Comparison of ENCODE assay signal across 8 cellular contexts in the genomic region with DNA sequence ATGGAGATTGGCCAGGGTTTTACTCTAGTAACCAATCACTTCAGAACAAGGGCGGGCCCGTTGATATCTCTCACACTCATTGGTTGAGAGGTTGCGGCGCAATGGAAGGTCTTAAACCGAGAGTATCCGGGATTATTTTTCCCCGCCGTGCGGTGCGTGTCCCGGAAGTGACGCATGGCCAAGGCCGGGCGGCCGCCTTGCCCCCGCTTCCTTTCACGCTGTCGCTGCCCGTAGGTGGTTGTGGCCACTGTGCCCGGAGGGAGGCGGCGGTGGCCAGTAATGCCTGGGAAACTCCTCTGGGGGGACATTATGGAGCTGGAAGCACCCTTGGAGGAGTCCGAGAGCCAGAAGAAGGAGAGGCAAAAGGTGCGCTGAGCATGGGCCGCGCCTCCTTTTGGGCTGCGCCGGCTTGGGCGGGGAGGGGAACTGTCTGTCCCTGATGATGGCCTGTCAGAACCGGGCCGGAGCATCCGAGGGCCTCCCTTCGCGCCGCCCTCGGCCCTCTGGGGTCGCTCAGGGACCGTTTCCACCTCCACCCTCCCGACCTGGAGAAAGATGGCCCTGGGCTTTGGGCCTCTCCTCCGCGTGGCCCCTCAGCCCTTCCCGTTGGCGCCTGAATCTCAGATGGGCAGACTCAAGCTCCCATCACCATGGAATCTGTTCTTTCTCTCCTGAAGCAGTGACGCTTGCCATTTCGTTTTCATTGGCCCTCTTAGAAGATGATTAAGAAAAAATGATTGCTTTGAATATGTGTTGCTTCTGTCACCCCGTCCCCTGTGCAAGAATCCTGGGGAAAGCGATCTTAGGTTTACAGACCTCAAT. TPM values are rescaled to one million over a fixed set of nuclear protein-coding genes. Genes with fewer than 3 reads are reported as not detected.
A peak's percentile ranks its signal among the peaks of the same experiment; 100 is the strongest.
DNase-seq lines count a peak whose midpoint lies in the region; ATAC-seq and TF ChIP-seq lines count a peak whose summit lies in the region.

A gene with protein sequence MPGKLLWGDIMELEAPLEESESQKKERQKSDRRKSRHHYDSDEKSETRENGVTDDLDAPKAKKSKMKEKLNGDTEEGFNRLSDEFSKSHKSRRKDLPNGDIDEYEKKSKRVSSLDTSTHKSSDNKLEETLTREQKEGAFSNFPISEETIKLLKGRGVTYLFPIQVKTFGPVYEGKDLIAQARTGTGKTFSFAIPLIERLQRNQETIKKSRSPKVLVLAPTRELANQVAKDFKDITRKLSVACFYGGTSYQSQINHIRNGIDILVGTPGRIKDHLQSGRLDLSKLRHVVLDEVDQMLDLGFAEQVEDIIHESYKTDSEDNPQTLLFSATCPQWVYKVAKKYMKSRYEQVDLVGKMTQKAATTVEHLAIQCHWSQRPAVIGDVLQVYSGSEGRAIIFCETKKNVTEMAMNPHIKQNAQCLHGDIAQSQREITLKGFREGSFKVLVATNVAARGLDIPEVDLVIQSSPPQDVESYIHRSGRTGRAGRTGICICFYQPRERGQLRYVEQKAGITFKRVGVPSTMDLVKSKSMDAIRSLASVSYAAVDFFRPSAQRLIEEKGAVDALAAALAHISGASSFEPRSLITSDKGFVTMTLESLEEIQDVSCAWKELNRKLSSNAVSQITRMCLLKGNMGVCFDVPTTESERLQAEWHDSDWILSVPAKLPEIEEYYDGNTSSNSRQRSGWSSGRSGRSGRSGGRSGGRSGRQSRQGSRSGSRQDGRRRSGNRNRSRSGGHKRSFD (plus strand): TSS at position 210 of the 822 bp plus-strand sequence. CDS start 70 bp downstream, at position 280.

- H3K4me1 Mint-ChIP-seq in activated naive CD8-positive, alpha-beta T cell (ENCODE audit: low read depth) = peaks cover 47% of the 10 kb centered on the region

- peaks cover 5 to 23% of the 10 kb centered on the region in 2 donors for H3K4me1 ChIP-seq in thoracic aorta (ENCODE audit: control insufficient read depth in 1 of 2, low read depth in 2 of 2)

- peak within 1 kb of the TSS; percentile 91 for H3K4me3 ChIP-seq in thoracic aorta

- peak within 1 kb of the TSS; percentile 98 to 100 for H3K27ac ChIP-seq in thoracic aorta

- H3K27me3 ChIP-seq in thoracic aorta (replicated peaks; ENCODE audit: insufficient read depth) = no peaks in the 10 kb centered on the region

- H3K9me3 Mint-ChIP-seq in activated naive CD8-positive, alpha-beta T cell (ENCODE audit: low read depth) = no peaks in the 10 kb centered on the region

- H3K36me3 Mint-ChIP-seq in activated naive CD8-positive, alpha-beta T cell = peaks cover 9% of the 10 kb centered on the region

- DNase-seq in GM10266 (ENCODE audit: extremely low spot score) = peak; percentile 92
- peak; percentile 95 for DNase-seq in NCI-H1105 (lab: John Stamatoyannopoulos, UW)
- peak; percentile 99 for DNase-seq in SKM-1 treated with dmso at 0.1 percent for 144 hours (lab: John Stamatoyannopoulos, UW; ENCODE audit: unreplicated experiment)
- DNase-seq in glomerular visceral epithelial cell (ENCODE audit: extremely low spot score) = peak; percentile 98
- peak; percentile 93 for DNase-seq in omental fat pad (ENCODE audit: low spot score)
- DNase-seq in thoracic aorta (ENCODE audit: low spot score) = peak; percentile 98

- peak within 1 kb of the TSS; percentile 97 for H3K4me3 Mint-ChIP-seq in activated naive CD8-positive, alpha-beta T cell

- H3K36me3 ChIP-seq in thoracic aorta = no peaks in the 10 kb centered on the region

- TF ChIP-seq CTCF in GM10266 (IDR thresholded peaks at IDR 0.05; ENCODE audit: control insufficient read depth, insufficient read depth, low read depth, missing control alignments) = no peak
- no peak for TF ChIP-seq CTCF in omental fat pad (IDR thresholded peaks at IDR 0.05)
- TF ChIP-seq CTCF in thoracic aorta (IDR thresholded peaks at IDR 0.05) = peak; percentile 37

- H3K9me3 ChIP-seq in thoracic aorta = no peaks in the 10 kb centered on the region

- ATAC-seq in HG02623 (IDR thresholded peaks at IDR 0.05; ENCODE audit: unreplicated experiment) (peak; percentile 97), omental fat pad (ENCODE audit: low FRiP score) (peak; percentile 99), thoracic aorta (ENCODE audit: insufficient number of reproducible peaks, low FRiP score, low read depth) (peak; percentile 100)

- H3K27ac Mint-ChIP-seq in activated naive CD8-positive, alpha-beta T cell = peak within 1 kb of the TSS; percentile 97

- no peaks in the 10 kb centered on the region for H3K27me3 Mint-ChIP-seq in activated naive CD8-positive, alpha-beta T cell

RNA-seq across cellular contexts. Expression of the gene that starts here (rescaled TPM):
- total RNA-seq in omental fat pad (10 to 100 TPM; 25.4 to 39.0 (median 30.1) TPM), thoracic aorta (10 to 100 TPM; 30.6 to 33.9 TPM)

Comparison
In these comparisons a context has a peak if more than half of its experiments do, and no peak if none do; other contexts are left out.
1. Peak in every context shown above with its lines: DNase-seq, ATAC-seq, H3K4me3 ChIP-seq and H3K27ac ChIP-seq.